In genomic region chr3:61946925-61947324, GRCh38 we compare ENCODE assay signal across 17 cellular contexts.
"Had no signal": no experiment of that assay in that cellular context is flagged by ENCODE, and none has a peak within 500 bp of the region (broad histone marks: within the 10 kb centered on the region; RNA-seq: fewer than 3 reads in every experiment).

No MANE protein-coding gene starts in this region.

- DNase-seq: activated B cell treated with CpG ODN at 0.5 μM for 24 hours; activated CD4-positive, alpha-beta T cell treated with anti-CD3 and anti-CD28 coated beads for 4 hours; activated CD4-positive, alpha-beta T cell treated with anti-CD3 and anti-CD28 coated beads, Interleukin-2, amount 50 U/mL, for 48 hours; activated effector memory CD4-positive, alpha-beta T cell treated with Interleukin-2 at 50 U/mL for 16 hours; activated naive CD4-positive, alpha-beta T cell treated with anti-CD3 and anti-CD28 coated beads for 36 hours; activated naive CD8-positive, alpha-beta T cell treated with anti-CD3 and anti-CD28 coated beads, Interleukin-2, amount 10 ng/mL, durations not matched to agents 7 days and 5 days; activated T-cell treated with anti-CD3 and anti-CD28 coated beads, Interleukin-2, amount 50 U/mL, for 72 hours; effector CD8-positive, alpha-beta T cell; glutamatergic neuron; left colon; occipital lobe; sigmoid colon; stimulated activated CD4-positive, alpha-beta T cell treated with anti-CD3 and anti-CD28 coated beads, Interleukin-4, amount 100 ng/mL, for 1 hour; stimulated activated naive CD4-positive, alpha-beta T cell; T1000 had no signal

- H3K36me3 ChIP-seq: sigmoid colon, thoracic aorta had no signal

- ATAC-seq: activated T-cell treated with anti-CD3 and anti-CD28 coated beads, Interleukin-2, amount 50 U/mL, for 72 hours; left colon had no signal

- H3K9me3 ChIP-seq: sigmoid colon, thoracic aorta had no signal

- H3K4me3 ChIP-seq: hepatocyte, sigmoid colon, thoracic aorta had no signal

- H3K4me2 ChIP-seq: hepatocyte had no signal

- H3K27me3 ChIP-seq: hepatocyte, sigmoid colon had no signal

- H2AFZ ChIP-seq: hepatocyte had no signal

- H3K27ac ChIP-seq: hepatocyte, thoracic aorta had no signal
